In the genomic region with DNA sequence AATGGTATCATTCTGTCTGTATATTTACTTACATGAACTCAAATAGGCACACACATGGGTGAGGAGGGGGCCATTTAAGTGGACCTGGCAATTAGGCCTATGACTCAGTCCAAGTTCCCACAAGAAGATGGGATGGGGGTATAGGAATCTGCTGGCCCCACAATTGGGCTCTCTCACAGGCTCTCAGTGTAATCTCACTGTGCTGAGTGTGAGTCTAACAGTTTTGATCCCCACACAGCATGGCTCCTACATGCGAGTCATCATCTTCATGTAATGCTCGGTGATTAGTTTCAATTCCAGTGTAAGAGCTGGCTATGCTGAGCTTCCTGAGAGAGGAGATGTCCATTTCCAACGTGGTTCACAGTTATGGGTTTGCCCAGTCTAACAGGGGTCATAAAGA, we compare ENCODE assay signal across 1 cellular context.
TF ChIP-seq lines count a peak whose summit lies in the region.

No MANE protein-coding gene starts in this region.

TF ChIP-seq in HepG2, 621 proteins besides CTCF, POLR2A, EP300 and RAD21 (continued from another document):
- TF ChIP-seq, protein P1, sequence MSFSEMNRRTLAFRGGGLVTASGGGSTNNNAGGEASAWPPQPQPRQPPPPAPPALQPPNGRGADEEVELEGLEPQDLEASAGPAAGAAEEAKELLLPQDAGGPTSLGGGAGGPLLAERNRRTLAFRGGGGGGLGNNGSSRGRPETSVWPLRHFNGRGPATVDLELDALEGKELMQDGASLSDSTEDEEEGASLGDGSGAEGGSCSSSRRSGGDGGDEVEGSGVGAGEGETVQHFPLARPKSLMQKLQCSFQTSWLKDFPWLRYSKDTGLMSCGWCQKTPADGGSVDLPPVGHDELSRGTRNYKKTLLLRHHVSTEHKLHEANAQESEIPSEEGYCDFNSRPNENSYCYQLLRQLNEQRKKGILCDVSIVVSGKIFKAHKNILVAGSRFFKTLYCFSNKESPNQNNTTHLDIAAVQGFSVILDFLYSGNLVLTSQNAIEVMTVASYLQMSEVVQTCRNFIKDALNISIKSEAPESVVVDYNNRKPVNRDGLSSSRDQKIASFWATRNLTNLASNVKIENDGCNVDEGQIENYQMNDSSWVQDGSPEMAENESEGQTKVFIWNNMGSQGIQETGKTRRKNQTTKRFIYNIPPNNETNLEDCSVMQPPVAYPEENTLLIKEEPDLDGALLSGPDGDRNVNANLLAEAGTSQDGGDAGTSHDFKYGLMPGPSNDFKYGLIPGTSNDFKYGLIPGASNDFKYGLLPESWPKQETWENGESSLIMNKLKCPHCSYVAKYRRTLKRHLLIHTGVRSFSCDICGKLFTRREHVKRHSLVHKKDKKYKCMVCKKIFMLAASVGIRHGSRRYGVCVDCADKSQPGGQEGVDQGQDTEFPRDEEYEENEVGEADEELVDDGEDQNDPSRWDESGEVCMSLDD (CRISPR knock-in tag; IDR thresholded peaks at IDR 0.05; ENCODE audit: borderline replicate concordance) = no peak
- TF ChIP-seq HOXA5 (CRISPR knock-in tag; IDR thresholded peaks at IDR 0.05) (no peak), RARA (CRISPR knock-in tag; IDR thresholded peaks at IDR 0.05) (no peak), NCOA1 (CRISPR knock-in tag; IDR thresholded peaks at IDR 0.05) (no peak), MIER2 (CRISPR knock-in tag; IDR thresholded peaks at IDR 0.05) (no peak), TP53 (CRISPR knock-in tag; conservative IDR thresholded peaks at IDR 0.05) (no peak)
- TF ChIP-seq, protein P2, sequence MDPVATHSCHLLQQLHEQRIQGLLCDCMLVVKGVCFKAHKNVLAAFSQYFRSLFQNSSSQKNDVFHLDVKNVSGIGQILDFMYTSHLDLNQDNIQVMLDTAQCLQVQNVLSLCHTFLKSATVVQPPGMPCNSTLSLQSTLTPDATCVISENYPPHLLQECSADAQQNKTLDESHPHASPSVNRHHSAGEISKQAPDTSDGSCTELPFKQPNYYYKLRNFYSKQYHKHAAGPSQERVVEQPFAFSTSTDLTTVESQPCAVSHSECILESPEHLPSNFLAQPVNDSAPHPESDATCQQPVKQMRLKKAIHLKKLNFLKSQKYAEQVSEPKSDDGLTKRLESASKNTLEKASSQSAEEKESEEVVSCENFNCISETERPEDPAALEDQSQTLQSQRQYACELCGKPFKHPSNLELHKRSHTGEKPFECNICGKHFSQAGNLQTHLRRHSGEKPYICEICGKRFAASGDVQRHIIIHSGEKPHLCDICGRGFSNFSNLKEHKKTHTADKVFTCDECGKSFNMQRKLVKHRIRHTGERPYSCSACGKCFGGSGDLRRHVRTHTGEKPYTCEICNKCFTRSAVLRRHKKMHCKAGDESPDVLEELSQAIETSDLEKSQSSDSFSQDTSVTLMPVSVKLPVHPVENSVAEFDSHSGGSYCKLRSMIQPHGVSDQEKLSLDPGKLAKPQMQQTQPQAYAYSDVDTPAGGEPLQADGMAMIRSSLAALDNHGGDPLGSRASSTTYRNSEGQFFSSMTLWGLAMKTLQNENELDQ (CRISPR knock-in tag; IDR thresholded peaks at IDR 0.05; ENCODE audit: borderline replicate concordance) = no peak
TF ChIP-seq in HepG2: peak in this region for 0.
